ENCODE assay signal across 8 cellular contexts in the genomic region with DNA sequence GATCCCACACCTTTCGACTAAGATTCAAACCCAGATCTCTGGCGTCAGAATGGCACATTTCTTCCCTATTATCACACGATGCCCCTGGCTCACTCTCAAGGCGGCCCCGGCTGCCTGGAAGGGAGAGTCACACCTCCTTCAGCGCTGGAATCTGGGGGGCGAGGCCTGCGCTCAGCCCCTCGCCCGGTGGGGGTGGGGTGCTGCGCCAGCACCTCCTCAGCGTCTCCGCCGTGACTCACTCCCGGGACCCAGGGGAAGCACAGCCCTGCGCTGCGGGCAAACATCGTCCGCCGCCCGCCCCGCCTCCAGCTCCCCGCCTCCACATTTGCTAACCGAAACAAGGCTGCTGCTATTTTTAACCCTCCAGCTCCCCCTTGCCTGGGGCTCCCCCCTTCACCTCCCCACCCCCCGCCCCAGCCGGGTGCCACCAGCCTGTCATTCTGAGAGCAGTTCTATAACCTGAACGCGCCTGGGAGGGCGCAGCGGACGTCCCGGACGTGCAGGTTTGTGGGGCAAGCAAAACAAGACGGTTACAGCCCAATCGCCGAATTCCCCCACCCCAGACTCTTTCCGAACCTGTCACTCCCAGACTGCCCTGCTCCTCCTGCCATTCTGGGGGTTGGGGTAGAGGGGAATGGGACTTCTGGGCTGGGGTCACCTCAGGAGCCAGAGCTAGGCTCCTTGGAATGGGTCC. TPM values are rescaled to one million over a fixed set of nuclear protein-coding genes. Genes with fewer than 3 reads are reported as not detected.
A peak's percentile ranks its signal among the peaks of the same experiment; 100 is the strongest.
DNase-seq lines count a peak whose midpoint lies in the region; ATAC-seq and TF ChIP-seq lines count a peak whose summit lies in the region.

No MANE protein-coding gene starts in this region.

- H3K9me2 ChIP-seq in neural cell (ENCODE audit: insufficient read depth, low read length) = no peaks in the 10 kb centered on the region

- peak overlapping the region; percentile 96 to 99 for H3K27ac Mint-ChIP-seq in stimulated activated naive CD8-positive, alpha-beta T cell treated with anti-CD3 and anti-CD28 coated beads, Interleukin-15, amount 100 ng/mL, for 72 hours

- TF ChIP-seq EP300 in neural cell (conservative IDR thresholded peaks at IDR 0.05; ENCODE audit: poor library complexity, severe bottlenecking) = no peak

- H4K20me1 ChIP-seq in OCI-LY3 (ENCODE audit: insufficient read depth, low read length) (no peaks in the 10 kb centered on the region), neural cell (ENCODE audit: insufficient read depth) (no peaks in the 10 kb centered on the region)

- H3K9me3 ChIP-seq in OCI-LY3 (ENCODE audit: insufficient read depth, low read length) (no peaks in the 10 kb centered on the region), neural cell (ENCODE audit: low read length) (no peaks in the 10 kb centered on the region)

- H3K9ac ChIP-seq in OCI-LY3 (ENCODE audit: low read length) (peak overlapping the region; percentile 92), neural cell (ENCODE audit: low read length) (peak overlapping the region; percentile 54)

- H3K27me3 ChIP-seq in OCI-LY3 (ENCODE audit: low read depth, low read length) = no peaks in the 10 kb centered on the region
- H3K27me3 ChIP-seq in neural cell (ENCODE audit: insufficient read depth, low read depth, low read length) = no peaks in the 10 kb centered on the region

- H3K27ac ChIP-seq in OCI-LY3 (ENCODE audit: low read length) (peak overlapping the region; percentile 97), neural cell (ENCODE audit: low read length) (peak overlapping the region; percentile 58)

- DNase-seq in activated T-helper 1 cell treated with Interleukin-2 at 50 U/mL for 16 hours (ENCODE audit: low read depth) (peak; percentile 85), fibroblast of gingiva (ENCODE audit: low read depth) (peak; percentile 86), NCI-H446 treated with DMSO at 0.1 percent for 48 hours (lab: John Stamatoyannopoulos, UW) (no peak)
- peak; percentile 93 to 97 for DNase-seq in stimulated activated naive CD8-positive, alpha-beta T cell treated with anti-CD3 and anti-CD28 coated beads, Interleukin-15, amount 100 ng/mL, for 72 hours

- H3F3A ChIP-seq in neural cell (ENCODE audit: insufficient read depth, low read length, poor library complexity, severe bottlenecking) = no peaks in the 10 kb centered on the region

- H2AFZ ChIP-seq in OCI-LY3 (ENCODE audit: low read depth, low read length) (no peak overlapping the region), neural cell (ENCODE audit: low read depth, low read length) (peak overlapping the region; percentile 32)

- H3K36me3 ChIP-seq in OCI-LY3 (replicated peaks; ENCODE audit: low read depth, low read length) (peaks cover 8% of the 10 kb centered on the region), neural cell (ENCODE audit: insufficient read depth, low read length) (no peaks in the 10 kb centered on the region)

- H3K4me2 ChIP-seq in OCI-LY3 (ENCODE audit: low read length) (peak overlapping the region; percentile 95), neural cell (ENCODE audit: low read length) (peak overlapping the region; percentile 61)

- TF ChIP-seq CTCF in OCI-LY3 (IDR thresholded peaks at IDR 0.05; ENCODE audit: low read depth, low read length) (peak; percentile 9; the same call in 1 of the 2 replicates), neural cell (IDR thresholded peaks at IDR 0.05; ENCODE audit: poor library complexity, severe bottlenecking) (no peak)

- H3K4me3 Mint-ChIP-seq in stimulated activated naive CD8-positive, alpha-beta T cell treated with anti-CD3 and anti-CD28 coated beads, Interleukin-15, amount 100 ng/mL, for 72 hours = peak overlapping the region; percentile 90 to 95

- TF ChIP-seq RAD21 in neural cell (conservative IDR thresholded peaks at IDR 0.05) = no peak

- H3K27me3 Mint-ChIP-seq in stimulated activated naive CD8-positive, alpha-beta T cell treated with anti-CD3 and anti-CD28 coated beads, Interleukin-15, amount 100 ng/mL, for 72 hours = no peaks in the 10 kb centered on the region

- H3K4me1 Mint-ChIP-seq in stimulated activated naive CD8-positive, alpha-beta T cell treated with anti-CD3 and anti-CD28 coated beads, Interleukin-15, amount 100 ng/mL, for 72 hours = peaks cover 92% of the 10 kb centered on the region

- peak; percentile 43 for ATAC-seq in GM18520 (IDR thresholded peaks at IDR 0.05; ENCODE audit: unreplicated experiment)
- ATAC-seq in HG02981 (IDR thresholded peaks at IDR 0.05; ENCODE audit: unreplicated experiment) = peak; percentile 55
- ATAC-seq in stimulated activated naive CD8-positive, alpha-beta T cell treated with anti-CD3 and anti-CD28 coated beads, Interleukin-15, amount 100 ng/mL, for 72 hours = peak; percentile 79

- H3K4me1 ChIP-seq in OCI-LY3 (ENCODE audit: low read length) = peaks cover 95% of the 10 kb centered on the region

- H3K9me3 Mint-ChIP-seq in stimulated activated naive CD8-positive, alpha-beta T cell treated with anti-CD3 and anti-CD28 coated beads, Interleukin-15, amount 100 ng/mL, for 72 hours = peaks cover 6 to 7% of the 10 kb centered on the region in 2 donors

- H3K4me3 ChIP-seq in OCI-LY3 (ENCODE audit: low read length) = peak overlapping the region; percentile 76
- H3K4me3 ChIP-seq in neural cell (ENCODE audit: low read length) = peak overlapping the region; percentile 59

- peaks cover 94% of the 10 kb centered on the region for H3K79me2 ChIP-seq in OCI-LY3 (ENCODE audit: low read length)
- peaks cover 11% of the 10 kb centered on the region for H3K79me2 ChIP-seq in neural cell (replicated peaks; ENCODE audit: insufficient read depth, low read length)

TF ChIP-seq in neural cell, 6 proteins besides CTCF, POLR2A, EP300 and RAD21:
- TF ChIP-seq POLR2AphosphoS5 (IDR thresholded peaks at IDR 0.05) = peak; percentile 41
- no peak for TF ChIP-seq TAF1 (IDR thresholded peaks at IDR 0.05; ENCODE audit: low read depth)
- TF ChIP-seq MXI1 (conservative IDR thresholded peaks at IDR 0.05; ENCODE audit: poor library complexity, severe bottlenecking) = no peak

RNA-seq across cellular contexts. Expression of a gene that starts 6.8 kb away (rescaled TPM):
- polyA plus RNA-seq in neural cell = 30.2 and 51.5 TPM in 2 replicates
- polyA minus RNA-seq in neural cell = 11.9 and 18.7 TPM in 2 replicates

RNA-seq across cellular contexts. Expression of a gene that starts 39.9 kb away (rescaled TPM):
- 8.0 and 8.5 TPM in 2 replicates for polyA plus RNA-seq in neural cell
- 9.7 and 11.2 TPM in 2 replicates for polyA minus RNA-seq in neural cell

RNA-seq across cellular contexts. Expression of a gene that starts 54.3 kb away (rescaled TPM):
- 0.30 and 1.5 TPM in 2 replicates for polyA plus RNA-seq in neural cell
- 0.23 and 0.49 TPM in 2 replicates for polyA minus RNA-seq in neural cell
